ENCODE assay signal across 1 cellular context in genomic region chr10:70587045-70587658, GRCh38.
TF ChIP-seq lines count a peak whose summit lies in the region.

No MANE protein-coding gene starts in this region.

TF ChIP-seq in WTC11, 78 proteins besides CTCF, POLR2A, EP300 and RAD21 (continued from another document):
- TF ChIP-seq ERG (CRISPR knock-in tag; IDR thresholded peaks at IDR 0.05) (no peak), ZNF138 (CRISPR knock-in tag; conservative IDR thresholded peaks at IDR 0.05) (no peak), USF1 (CRISPR knock-in tag; IDR thresholded peaks at IDR 0.05) (no peak), CDX4 (CRISPR knock-in tag; IDR thresholded peaks at IDR 0.05; ENCODE audit: borderline replicate concordance) (no peak)
